10 cellular contexts compared by ENCODE assay signal in the genomic region with DNA sequence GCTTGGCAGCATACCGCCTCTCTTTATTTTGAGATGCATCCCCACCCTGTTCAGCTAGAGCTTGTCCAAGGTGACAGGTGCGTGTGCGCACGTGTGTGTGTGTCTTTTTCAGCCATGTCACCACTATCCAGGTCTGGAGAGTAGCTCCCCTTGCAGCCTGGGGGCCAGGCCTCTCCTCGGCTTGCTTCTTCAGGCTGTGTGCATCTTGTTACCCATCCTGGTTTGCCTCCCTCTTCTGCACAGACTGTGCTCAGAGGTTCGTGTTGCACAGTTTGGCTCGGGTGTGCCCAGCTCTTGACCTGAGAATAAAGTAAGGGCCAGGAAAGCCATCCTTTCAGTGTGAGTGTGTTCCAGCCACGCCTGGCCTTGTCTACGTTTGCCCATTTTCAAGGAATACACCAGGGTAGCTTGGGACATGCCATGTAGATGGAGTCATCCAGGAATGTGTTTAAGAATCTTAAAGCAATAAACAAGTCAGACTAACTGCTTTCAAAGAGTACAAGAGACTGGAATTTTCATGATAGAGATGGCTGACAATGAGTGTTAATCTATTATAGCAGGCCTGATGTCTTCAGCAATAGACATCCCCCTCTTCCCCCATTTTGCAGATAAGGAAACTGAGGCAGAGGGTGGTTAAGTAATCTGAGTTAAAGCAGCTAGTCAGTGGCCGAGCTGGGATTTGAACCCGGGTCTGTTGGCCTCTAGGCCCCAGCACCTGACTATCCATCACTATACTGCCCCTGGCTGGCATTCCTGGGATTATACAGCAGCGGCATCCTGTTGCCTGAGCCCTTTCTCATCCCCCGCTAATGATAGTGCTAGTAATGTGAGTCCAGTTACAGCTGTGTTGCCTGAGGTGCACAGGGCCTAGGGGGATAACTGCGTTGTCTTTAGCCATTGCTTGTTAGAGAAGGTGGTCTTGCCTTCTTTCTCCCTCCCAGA.
DNase-seq lines count a peak whose midpoint lies in the region; ATAC-seq and TF ChIP-seq lines count a peak whose summit lies in the region.
"Had no signal": no experiment of that assay in that cellular context is flagged by ENCODE, and none has a peak within 500 bp of the region (broad histone marks: within the 10 kb centered on the region; RNA-seq: fewer than 3 reads in every experiment).

No MANE protein-coding gene starts in this region.

- no peaks in the 10 kb centered on the region for H3K27me3 ChIP-seq in ascending aorta
- H3K27me3 ChIP-seq: left lung had no signal

- no peaks in the 10 kb centered on the region for H3K9me3 ChIP-seq in ascending aorta
- H3K9me3 ChIP-seq: left lung had no signal

- ATAC-seq in HG03135 (IDR thresholded peaks at IDR 0.05; ENCODE audit: unreplicated experiment), result no peak
- ATAC-seq: left lung had no signal

- TF ChIP-seq CTCF in fibroblast of the aortic adventitia (IDR thresholded peaks at IDR 0.05; ENCODE audit: insufficient read depth, low read length) (peak; percentile 13), retinal pigment epithelial cell (conservative IDR thresholded peaks at IDR 0.05; ENCODE audit: low read depth, low read length) (peak; percentile 32), ascending aorta (IDR thresholded peaks at IDR 0.05) (no peak)

- intact Hi-C loops in ascending aorta (cut with DNase I), result no loop called here

- H3K27ac ChIP-seq in ascending aorta, result no peak overlapping the region

- H3K4me1 ChIP-seq in ascending aorta, result peaks cover 12 to 17% of the 10 kb centered on the region in 2 donors

- no peak overlapping the region for H3K4me3 ChIP-seq in fibroblast of the aortic adventitia (ENCODE audit: low read depth, low read length)
- H3K4me3 ChIP-seq in retinal pigment epithelial cell (ENCODE audit: low read length), result no peak overlapping the region
- H3K4me3 ChIP-seq in ascending aorta, result no peak overlapping the region
- H3K4me3 ChIP-seq: left lung had no signal

- H3K36me3 ChIP-seq in ascending aorta, result no peaks in the 10 kb centered on the region
- H3K36me3 ChIP-seq: left lung had no signal

- DNase-seq in ELR (ENCODE audit: low read depth), result peak; percentile 88
- DNase-seq in T1000 (lab: John Stamatoyannopoulos, UW), result peak; percentile 64
- DNase-seq in fibroblast of the aortic adventitia (ENCODE audit: low read depth), result peak; percentile 90
- DNase-seq in retinal pigment epithelial cell (ENCODE audit: low read depth), result peak; percentile 65
- DNase-seq in ascending aorta (ENCODE audit: low spot score in 2 of 2), result no peak
- DNase-seq in NCI-H446 treated with DMSO at 0.1 percent for 48 hours (lab: John Stamatoyannopoulos, UW), result no peak
- DNase-seq in Ammon's horn (ENCODE audit: low spot score), result no peak
- DNase-seq: left lung, NCI-H187 treated with DMSO at 0.1 percent for 48 hours had no signal

Comparison
In these comparisons a context has a peak if more than half of its experiments do, and no peak if none do; other contexts are left out.
1. DNase-seq: peak in ELR (single experiment), T1000 (single experiment), fibroblast of the aortic adventitia (single experiment) and retinal pigment epithelial cell (single experiment); none in ascending aorta (0 of 2), NCI-H446 treated with DMSO at 0.1 percent for 48 hours (single experiment) and Ammon's horn (single experiment).
2. CTCF ChIP-seq: peak in fibroblast of the aortic adventitia (single experiment) and retinal pigment epithelial cell (single experiment); none in ascending aorta (0 of 3).